Comparison of ENCODE assay signal across 8 cellular contexts in the genomic region with DNA sequence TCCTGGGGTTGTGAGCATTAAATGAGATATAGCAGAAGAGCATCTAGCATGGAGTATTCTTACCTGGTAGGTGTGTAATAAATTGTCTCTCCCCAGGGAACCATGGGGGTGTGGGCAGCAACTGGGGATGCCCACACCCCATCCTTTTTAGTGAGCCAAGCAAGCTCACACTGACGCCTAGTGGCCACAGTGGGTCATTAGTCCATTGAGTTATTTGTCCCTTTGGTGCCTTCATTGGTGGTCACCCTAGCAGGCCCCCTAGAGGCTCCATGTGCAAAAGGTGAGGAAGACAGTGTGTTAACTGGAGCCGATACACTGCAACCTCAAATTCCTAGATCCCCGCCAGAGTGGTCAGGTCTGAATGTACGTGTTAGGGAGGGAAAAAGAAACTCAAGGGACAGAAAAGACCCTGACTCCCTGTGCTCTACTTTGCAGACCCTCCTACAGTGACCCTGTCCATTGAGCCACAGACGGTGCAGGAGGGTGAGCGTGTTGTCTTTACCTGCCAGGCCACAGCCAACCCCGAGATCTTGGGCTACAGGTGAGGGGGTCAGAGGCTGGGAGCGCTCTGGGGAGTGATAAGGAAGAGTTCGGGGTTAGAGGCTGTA.
DNase-seq lines count a peak whose midpoint lies in the region; ATAC-seq and TF ChIP-seq lines count a peak whose summit lies in the region.

No MANE protein-coding gene starts in this region.

- H3K4me1 ChIP-seq in gastroesophageal sphincter (no peaks in the 10 kb centered on the region), parathyroid adenoma (no peaks in the 10 kb centered on the region)

- TF ChIP-seq CTCF in NB4 (IDR thresholded peaks at IDR 0.05; ENCODE audit: low read depth, low read length), result peak; percentile 95
- peak; percentile 98 for TF ChIP-seq CTCF in WI38 (IDR thresholded peaks at IDR 0.05; ENCODE audit: low read depth, low read length)
- TF ChIP-seq CTCF in gastroesophageal sphincter (IDR thresholded peaks at IDR 0.05), result peak; percentile 83 to 92 (median 86)
- TF ChIP-seq CTCF in parathyroid adenoma (IDR thresholded peaks at IDR 0.05), result peak; percentile 56

- ATAC-seq in gastroesophageal sphincter (peak; percentile 62), GM21367 (IDR thresholded peaks at IDR 0.05; ENCODE audit: unreplicated experiment) (no peak), GM21515 (IDR thresholded peaks at IDR 0.05; ENCODE audit: unreplicated experiment) (no peak)

- DNase-seq in COR-L47 (lab: John Stamatoyannopoulos, UW) (peak; percentile 79), GM19240 (ENCODE audit: insufficient read length, low spot score) (peak; percentile 44), NB4 (ENCODE audit: low read depth) (peak; percentile 73)

- H2AFZ ChIP-seq in parathyroid adenoma, result no peak overlapping the region

- TF ChIP-seq EP300 in gastroesophageal sphincter (IDR thresholded peaks at IDR 0.05), result no peak

- no peak overlapping the region for H3K9ac ChIP-seq in parathyroid adenoma

- H3K27ac ChIP-seq in gastroesophageal sphincter (no peak overlapping the region), parathyroid adenoma (no peak overlapping the region)

- TF ChIP-seq POLR2A in NB4 (IDR thresholded peaks at IDR 0.05; ENCODE audit: extremely low read depth, insufficient read length), result no peak
- TF ChIP-seq POLR2A in gastroesophageal sphincter (IDR thresholded peaks at IDR 0.05), result no peak

- no peak overlapping the region for H3K4me2 ChIP-seq in parathyroid adenoma (ENCODE audit: low read length)

- H3K27me3 ChIP-seq in gastroesophageal sphincter (no peaks in the 10 kb centered on the region), parathyroid adenoma (ENCODE audit: control insufficient read depth, insufficient read depth, low read length) (no peaks in the 10 kb centered on the region)

- H3K9me3 ChIP-seq in gastroesophageal sphincter (no peaks in the 10 kb centered on the region), parathyroid adenoma (ENCODE audit: control insufficient read depth, low read length) (no peaks in the 10 kb centered on the region)

- no peak overlapping the region for H3K4me3 ChIP-seq in NB4 (ENCODE audit: low read depth, low read length)
- H3K4me3 ChIP-seq in WI38 (ENCODE audit: low read depth, low read length), result no peak overlapping the region
- no peak overlapping the region for H3K4me3 ChIP-seq in gastroesophageal sphincter
- no peak overlapping the region for H3K4me3 ChIP-seq in parathyroid adenoma (ENCODE audit: low read depth, low read length)

- 27 to 54% methylated on average over 2 to 9 of the region's 9 CpGs for WGBS in gastroesophageal sphincter (ENCODE audit: low coverage in 1 of 2), 2 donors

- H3K79me2 ChIP-seq in parathyroid adenoma, result no peaks in the 10 kb centered on the region

- H3K36me3 ChIP-seq in gastroesophageal sphincter (peaks cover 0 to 97% of the 10 kb centered on the region in 2 donors), parathyroid adenoma (ENCODE audit: control insufficient read depth, insufficient read depth, low read length) (no peaks in the 10 kb centered on the region)
